In the genomic region with DNA sequence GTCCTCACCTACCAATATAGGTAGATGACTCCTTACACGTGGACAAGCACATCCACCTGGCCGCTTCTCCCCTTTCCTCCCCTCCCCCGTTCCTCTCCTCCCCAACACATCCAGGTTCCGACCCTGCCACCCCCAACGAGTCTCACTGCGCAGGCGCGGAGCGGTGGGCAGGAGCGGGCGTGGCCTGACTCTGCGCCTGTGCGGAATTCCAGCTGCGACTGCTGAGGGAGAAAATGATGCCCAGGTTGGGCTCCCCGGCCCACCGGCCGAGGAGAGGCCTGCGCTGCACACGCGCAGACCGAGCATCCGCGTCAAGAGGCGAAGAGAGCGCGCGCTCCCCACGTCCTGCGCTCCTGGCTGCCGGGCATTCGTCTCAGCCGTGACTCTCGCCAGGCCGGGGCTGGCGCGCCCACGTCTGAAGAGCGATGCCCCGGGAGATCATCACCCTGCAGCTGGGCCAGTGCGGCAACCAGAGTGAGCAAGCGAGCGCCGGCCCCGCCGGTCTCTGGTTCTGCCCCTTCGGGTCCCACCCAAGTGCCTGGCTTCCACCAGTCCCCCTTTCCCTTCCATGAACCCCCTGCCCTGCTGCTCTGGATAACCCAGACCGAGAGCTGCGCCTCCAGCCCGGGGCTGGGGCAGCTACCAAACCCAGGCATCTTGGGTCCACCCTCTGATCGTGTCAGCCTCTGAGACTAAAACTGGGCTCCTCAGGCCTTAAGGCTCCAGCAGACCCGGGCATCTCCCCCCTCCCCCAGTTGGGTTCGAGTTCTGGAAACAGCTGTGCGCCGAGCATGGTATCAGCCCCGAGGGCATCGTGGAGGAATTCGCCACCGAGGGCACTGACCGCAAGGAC, we compare ENCODE assay signal across 8 cellular contexts. TPM values are rescaled to one million over a fixed set of nuclear protein-coding genes. Genes with fewer than 3 reads are reported as not detected.
A peak's percentile ranks its signal among the peaks of the same experiment; 100 is the strongest.
DNase-seq lines count a peak whose midpoint lies in the region; ATAC-seq lines count a peak whose summit lies in the region.

Gene TUBG2, plus strand, starts transcription at position 206 of the 853 bp plus-strand sequence. Its CDS starts 220 bp downstream, at position 426.

- POLR2A ChIA-PET in activated CD8-positive, alpha-beta memory T cell treated with anti-CD3 and anti-CD28 coated beads for 36 hours (lab: Charles Lee), result interaction anchor here (0.6 to 1.3 kb wide), 2 partner anchors 9 to 213 kb away, joined by 3 to 5 read pairs; no protein-coding TSS in a partner anchor

- peak; percentile 62 for ATAC-seq in HG03280 (IDR thresholded peaks at IDR 0.05; ENCODE audit: unreplicated experiment)

- CTCF ChIA-PET in activated CD8-positive, alpha-beta memory T cell treated with anti-CD3 and anti-CD28 coated beads for 36 hours (lab: Charles Lee), result interaction anchor here (0.5 to 6.3 kb wide), 5 partner anchors 16 to 142 kb away, joined by 3 to 33 read pairs (median 3); partner anchors contain the start of gene PLEKHH3

- DNase-seq in DMS79 treated with DMSO at 0.1 percent for 48 hours (lab: John Stamatoyannopoulos, UW), result peak; percentile 93
- peak; percentile 93 for DNase-seq in NCI-H748 treated with DMSO at 0.1 percent for 48 hours (lab: John Stamatoyannopoulos, UW)
- peak; percentile 77 for DNase-seq in effector CD8-positive, alpha-beta T cell (lab: John Stamatoyannopoulos, UW)
- peak; percentile 83 to 93 for DNase-seq in lung microvascular endothelial cell (ENCODE audit: low read depth in 2 of 2)
- peak; percentile 61 for DNase-seq in stimulated activated CD8-positive, alpha-beta memory T cell treated with anti-CD3 and anti-CD28 coated beads, Interleukin-12 subunit alpha, Interleukin-12 subunit beta, amount 100 ng/mL, for 1 hour (ENCODE audit: low read depth)
- no peak for DNase-seq in GM19238 (ENCODE audit: insufficient read length, low spot score)

RNA-seq across cellular contexts. Expression of gene TUBG2, which starts in this region (rescaled TPM):
- total RNA-seq in activated CD8-positive, alpha-beta memory T cell treated with anti-CD3 and anti-CD28 coated beads for 36 hours, result 10 to 100 TPM; 11.4 to 12.9 TPM
- 3.5 and 4.8 TPM in 2 replicates for total RNA-seq in lung microvascular endothelial cell
